ENCODE assay signal across 13 cellular contexts in genomic region chr12:77947326-77947725, GRCh38.
A peak's percentile ranks its signal among the peaks of the same experiment; 100 is the strongest.
DNase-seq lines count a peak whose midpoint lies in the region; ATAC-seq, FAIRE-seq and TF ChIP-seq lines count a peak whose summit lies in the region.
"Had no signal": no experiment of that assay in that cellular context is flagged by ENCODE, and none has a peak within 500 bp of the region (broad histone marks: within the 10 kb centered on the region; RNA-seq: fewer than 3 reads in every experiment).

No MANE protein-coding gene starts in this region.

- TF ChIP-seq CTCF in astrocyte (IDR thresholded peaks at IDR 0.05; ENCODE audit: insufficient read depth, low read depth, low read length) (no peak), foreskin keratinocyte (conservative IDR thresholded peaks at IDR 0.05) (no peak)

- H3K27me3 Mint-ChIP-seq in astrocyte (ENCODE audit: low read depth, unreplicated experiment): no peaks in the 10 kb centered on the region

- H3K27ac ChIP-seq in astrocyte (ENCODE audit: low read depth, low read length) (peak overlapping the region; percentile 59), foreskin keratinocyte (no peak overlapping the region)

- no peaks in the 10 kb centered on the region for H3K9me3 ChIP-seq in astrocyte (ENCODE audit: insufficient read depth, low read depth, low read length)
- H3K9me3 ChIP-seq: tibial artery had no signal

- H3K4me2 ChIP-seq in astrocyte (ENCODE audit: low read length): peak overlapping the region; percentile 59

- peak; percentile 70 for DNase-seq in A172 (ENCODE audit: low spot score)
- DNase-seq in HPDE6-E6E7 (ENCODE audit: extremely low spot score): peak; percentile 15
- DNase-seq in astrocyte (ENCODE audit: low read depth): peak; percentile 77
- DNase-seq in foreskin keratinocyte: peak in 1 of 2 donors; percentile 41
- no peak for DNase-seq in T1000 (lab: John Stamatoyannopoulos, UW)
- DNase-seq in NCI-H1417 (lab: John Stamatoyannopoulos, UW): no peak
- DNase-seq: activated CD4-positive, alpha-beta T cell treated with anti-CD3 and anti-CD28 coated beads, Interleukin-2, amount 50 U/mL, for 1 hour; DND-41; posterior cingulate gyrus; T-helper 2 cell; tibial artery had no signal

- H3K4me1 ChIP-seq in astrocyte (ENCODE audit: insufficient read depth, low read length): peaks cover 16% of the 10 kb centered on the region
- H3K4me1 ChIP-seq in foreskin keratinocyte: peaks cover 22% of the 10 kb centered on the region

- H2AFZ ChIP-seq in astrocyte (ENCODE audit: low read depth, low read length): no peak overlapping the region

- H3K79me2 ChIP-seq in astrocyte (ENCODE audit: insufficient read depth, low read length): peaks cover 61% of the 10 kb centered on the region

- peaks cover 7% of the 10 kb centered on the region for H3K36me3 ChIP-seq in astrocyte (ENCODE audit: insufficient read depth, low read length)
- H3K36me3 ChIP-seq: tibial artery had no signal

- peak overlapping the region; percentile 74 for H3K27ac Mint-ChIP-seq in astrocyte (ENCODE audit: unreplicated experiment)

- H3K9me3 Mint-ChIP-seq in astrocyte (ENCODE audit: unreplicated experiment): peaks cover 6% of the 10 kb centered on the region

- H3K4me3 ChIP-seq in astrocyte (ENCODE audit: insufficient read depth, low read depth, low read length): no peak overlapping the region
- H3K4me3 ChIP-seq: tibial artery had no signal

- peaks cover 23% of the 10 kb centered on the region for H3K4me1 Mint-ChIP-seq in astrocyte (ENCODE audit: low read depth, unreplicated experiment)

- peak overlapping the region; percentile 6 for H3K9ac ChIP-seq in astrocyte (ENCODE audit: low read length)

- H3K4me3 Mint-ChIP-seq in astrocyte (ENCODE audit: unreplicated experiment): no peak overlapping the region

- peak; percentile 41 for ATAC-seq in foreskin keratinocyte
- no peak for ATAC-seq in HG03378 (IDR thresholded peaks at IDR 0.05; ENCODE audit: unreplicated experiment)
- ATAC-seq in HG03097 (IDR thresholded peaks at IDR 0.05; ENCODE audit: low FRiP score, unreplicated experiment): no peak

- no peak for FAIRE-seq in astrocyte (lab: Jason Lieb, UNC)

- H3K27me3 ChIP-seq in astrocyte (ENCODE audit: insufficient read depth, low read length) (no peaks in the 10 kb centered on the region), foreskin keratinocyte (no peaks in the 10 kb centered on the region)
- H3K27me3 ChIP-seq: tibial artery had no signal

- peaks cover 21% of the 10 kb centered on the region for H3K36me3 Mint-ChIP-seq in astrocyte (ENCODE audit: low read depth, unreplicated experiment)

- no peaks in the 10 kb centered on the region for H4K20me1 ChIP-seq in astrocyte (ENCODE audit: insufficient read depth, low read length)

Comparison
In these comparisons a context has a peak if more than half of its experiments do, and no peak if none do; other contexts are left out.
1. DNase-seq: peak in A172 (single experiment), HPDE6-E6E7 (single experiment) and astrocyte (single experiment); none in T1000 (single experiment) and NCI-H1417 (0 of 3).